1 cellular context compared by ENCODE assay signal in genomic region chr2:170895023-170895759, GRCh38.
TF ChIP-seq lines count a peak whose summit lies in the region.

No MANE protein-coding gene starts in this region.

TF ChIP-seq in H1, 55 proteins besides CTCF, POLR2A, EP300 and RAD21:
- no peak for TF ChIP-seq TEAD4 (IDR thresholded peaks at IDR 0.05; ENCODE audit: low read depth, low read length)
- TF ChIP-seq YY1 (IDR thresholded peaks at IDR 0.05; ENCODE audit: low read depth, low read length): no peak
- TF ChIP-seq CHD1 (IDR thresholded peaks at IDR 0.05; ENCODE audit: low read depth, low read length): no peak
- no peak for TF ChIP-seq RXRA (IDR thresholded peaks at IDR 0.05; ENCODE audit: insufficient read depth, low read depth, low read length)
- no peak for TF ChIP-seq MAX (IDR thresholded peaks at IDR 0.05)
- TF ChIP-seq SAP30 (IDR thresholded peaks at IDR 0.05; ENCODE audit: insufficient read depth, insufficient replicate concordance, low read length): no peak
- TF ChIP-seq SUZ12 (IDR thresholded peaks at IDR 0.05; ENCODE audit: low read length): no peak
- TF ChIP-seq ASH2L (IDR thresholded peaks at IDR 0.05; ENCODE audit: low read length): no peak
- TF ChIP-seq TAF7 (optimal IDR thresholded peaks at IDR 0.05; ENCODE audit: borderline replicate concordance, low read depth, low read length): no peak
- no peak for TF ChIP-seq CHD2 (IDR thresholded peaks at IDR 0.05; ENCODE audit: low read length)
- TF ChIP-seq GABPA (IDR thresholded peaks at IDR 0.05; ENCODE audit: borderline replicate concordance, insufficient read depth, low read length): no peak
- TF ChIP-seq CEBPB (IDR thresholded peaks at IDR 0.05; ENCODE audit: low read depth, low read length): no peak
- no peak for TF ChIP-seq BACH1 (IDR thresholded peaks at IDR 0.05; ENCODE audit: low read length)
- no peak for TF ChIP-seq CHD7 (IDR thresholded peaks at IDR 0.05; ENCODE audit: insufficient replicate concordance, low read length)
